Comparison of ENCODE assay signal across 15 cellular contexts in the genomic region with DNA sequence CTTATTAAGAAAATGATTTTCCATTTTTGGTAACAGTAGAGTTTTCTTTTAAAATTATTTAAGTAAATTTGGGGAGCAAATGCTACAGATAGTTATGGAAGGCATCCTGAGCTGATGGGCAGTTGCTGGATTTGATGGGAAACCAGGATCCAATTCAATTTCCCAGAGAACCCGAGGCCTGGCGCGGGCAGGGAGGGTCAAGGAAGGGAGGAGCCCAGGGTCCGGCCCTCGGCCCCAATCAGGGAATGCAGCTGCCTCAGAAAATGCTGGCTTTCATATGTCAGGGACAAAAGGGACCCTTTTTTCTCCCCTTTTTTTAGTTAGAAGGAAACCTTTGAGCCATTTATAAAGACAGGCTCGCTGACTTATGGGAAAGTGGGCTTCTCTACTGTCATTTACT. TPM values are rescaled to one million over a fixed set of nuclear protein-coding genes. Genes with fewer than 3 reads are reported as not detected.
DNase-seq lines count a peak whose midpoint lies in the region; ATAC-seq and TF ChIP-seq lines count a peak whose summit lies in the region.
"Had no signal": no experiment of that assay in that cellular context is flagged by ENCODE, and none has a peak within 500 bp of the region (broad histone marks: within the 10 kb centered on the region; RNA-seq: fewer than 3 reads in every experiment).

No MANE protein-coding gene starts in this region.

- H3K9me3 ChIP-seq in BLaER1 treated with 17β-estradiol and CSF1 and Interleukin-3, amounts not matched to agents 10 nM and 100 nM (replicated peaks in 1 of 11): peaks cover 0 to 18% (median 7%) of the 10 kb centered on the region in 11 experiments; a peak in 12 of 22 replicates
- H3K9me3 ChIP-seq in SK-N-MC (ENCODE audit: low read depth, low read length) (no peaks in the 10 kb centered on the region), neutrophil (no peaks in the 10 kb centered on the region)
- H3K9me3 ChIP-seq: BE2C had no signal

- H3K9ac ChIP-seq in BLaER1 treated with 17β-estradiol and CSF1 and Interleukin-3, amounts not matched to agents 10 nM and 100 nM: peak overlapping the region in 9 of 11 experiments; percentile 29 to 83 (median 44); a peak in 15 of 22 replicates
- H3K9ac ChIP-seq in SK-N-MC (ENCODE audit: insufficient read length): no peak overlapping the region

- peaks cover 38 to 65% (median 64%) of the 10 kb centered on the region in 10 experiments for H3K4me1 ChIP-seq in BLaER1 treated with 17β-estradiol and CSF1 and Interleukin-3, amounts not matched to agents 10 nM and 100 nM
- peaks cover 41 to 49% of the 10 kb centered on the region in 2 experiments for H3K4me1 ChIP-seq in neutrophil (ENCODE audit: control insufficient read depth in 1 of 2, insufficient read depth in 1 of 2, low read depth in 1 of 2, low read length in 1 of 2)
- H3K4me1 ChIP-seq: BE2C had no signal

- H3K27me3 ChIP-seq in BLaER1 treated with 17β-estradiol and CSF1 and Interleukin-3, amounts not matched to agents 10 nM and 100 nM: no peaks in the 10 kb centered on the region
- H3K27me3 ChIP-seq in neutrophil: no peaks in the 10 kb centered on the region
- H3K27me3 ChIP-seq: BE2C had no signal

- TF ChIP-seq CTCF in neutrophil (IDR thresholded peaks at IDR 0.05): no peak

- ATAC-seq in HG02610 (IDR thresholded peaks at IDR 0.05; ENCODE audit: unreplicated experiment): peak; percentile 1
- ATAC-seq in HG03520 (IDR thresholded peaks at IDR 0.05; ENCODE audit: unreplicated experiment): no peak
- ATAC-seq in GM19324 (IDR thresholded peaks at IDR 0.05; ENCODE audit: low FRiP score, unreplicated experiment): no peak

- no peak overlapping the region for H3K4me3 ChIP-seq in BLaER1 treated with 17β-estradiol and CSF1 and Interleukin-3, amounts not matched to agents 10 nM and 100 nM
- H3K4me3 ChIP-seq in SK-N-MC: no peak overlapping the region
- no peak overlapping the region for H3K4me3 ChIP-seq in neutrophil (ENCODE audit: low read depth in 1 of 2, low read length in 1 of 2)
- H3K4me3 ChIP-seq: SJCRH30 had no signal

- peaks cover 0 to 11% (median 0%) of the 10 kb centered on the region in 11 experiments; a peak in 3 of 22 replicates for H3K36me3 ChIP-seq in BLaER1 treated with 17β-estradiol and CSF1 and Interleukin-3, amounts not matched to agents 10 nM and 100 nM
- H3K36me3 ChIP-seq in SK-N-MC (ENCODE audit: insufficient read depth, low read length) (no peaks in the 10 kb centered on the region), neutrophil (no peaks in the 10 kb centered on the region)
- H3K36me3 ChIP-seq: BE2C, SJCRH30 had no signal

- H4K20me1 ChIP-seq in BLaER1 treated with 17β-estradiol and CSF1 and Interleukin-3, amounts not matched to agents 10 nM and 100 nM: no peaks in the 10 kb centered on the region

- peak overlapping the region; percentile 62 to 98 (median 95) for H3K4me2 ChIP-seq in BLaER1 treated with 17β-estradiol and CSF1 and Interleukin-3, amounts not matched to agents 10 nM and 100 nM

- DNase-seq in SK-N-MC (ENCODE audit: low read depth, low spot score) (no peak), SK-N-DZ (ENCODE audit: low spot score) (no peak)
- DNase-seq: BE2C; CD8-positive, alpha-beta memory T cell; HFFc6; NCI-H1436; NCI-H2029 treated with DMSO at 0.1 percent for 48 hours; NCI-H510A; NCI-H82; SJCRH30 had no signal

- H3K27ac ChIP-seq in BLaER1 treated with 17β-estradiol and CSF1 and Interleukin-3, amounts not matched to agents 10 nM and 100 nM: peak overlapping the region in 8 of 11 experiments; percentile 47 to 99 (median 66); a peak in 17 of 22 replicates
- 0 out of 2 replicates have a peak overlapping the region, but pooled peaks have one; percentile 27 for H3K27ac ChIP-seq in SK-N-MC
- peak overlapping the region; percentile 31 for H3K27ac ChIP-seq in neutrophil
- H3K27ac ChIP-seq: SJCRH30 had no signal

RNA-seq across cellular contexts. Expression of a gene that starts 42.1 kb away (rescaled TPM):
- not detected in 2 replicates for polyA plus RNA-seq in SK-N-DZ (2014; cell fraction: cytosol; rRNA removed)
- polyA plus RNA-seq in SK-N-DZ (2014; cell fraction: nucleus; rRNA removed): not detected in 2 replicates
- polyA plus RNA-seq: CD8-positive, alpha-beta memory T cell had no signal
